In the genomic region with DNA sequence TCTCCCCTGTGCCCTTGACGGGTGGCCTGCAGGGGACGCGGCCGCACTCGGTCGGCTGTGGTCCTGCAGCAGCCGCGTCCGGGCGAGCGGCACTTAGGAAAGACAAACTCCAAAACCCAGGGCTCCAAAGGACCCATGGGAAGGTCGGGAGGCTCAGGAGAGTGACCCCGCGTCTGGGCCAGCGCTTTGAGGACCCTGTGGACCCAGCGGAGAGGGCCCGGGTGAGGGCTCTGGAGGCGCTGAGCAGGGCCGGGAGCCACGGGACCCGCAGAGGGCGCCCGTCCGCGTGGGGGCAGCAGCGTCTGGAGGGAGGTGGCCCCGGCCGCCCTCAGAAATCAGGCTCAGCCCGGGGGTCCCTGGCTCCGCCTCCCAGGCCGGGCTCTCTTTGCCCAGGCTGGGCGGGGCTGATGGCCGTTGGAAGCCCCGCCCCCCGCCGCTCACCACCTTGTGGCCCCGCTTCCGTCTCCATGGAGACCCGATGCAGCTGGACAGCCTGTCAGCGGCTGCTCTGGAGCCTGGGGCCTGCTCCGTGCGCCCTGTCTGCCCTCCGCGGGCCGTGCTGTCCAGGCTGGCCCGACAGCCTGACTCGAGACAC, we compare ENCODE assay signal across 9 cellular contexts. TPM values are rescaled to one million over a fixed set of nuclear protein-coding genes. Genes with fewer than 3 reads are reported as not detected.
DNase-seq lines count a peak whose midpoint lies in the region; ATAC-seq, FAIRE-seq and TF ChIP-seq lines count a peak whose summit lies in the region.
"Had no signal": no experiment of that assay in that cellular context is flagged by ENCODE, and none has a peak within 500 bp of the region (broad histone marks: within the 10 kb centered on the region; RNA-seq: fewer than 3 reads in every experiment).

No MANE protein-coding gene starts in this region.

- H3K4me3 ChIP-seq in HUES48 (ENCODE audit: low read depth, low read length), result peak overlapping the region; percentile 56
- no peak overlapping the region for H3K4me3 ChIP-seq in bronchial epithelial cell (ENCODE audit: low read depth, low read length)
- H3K4me3 ChIP-seq in left lung, result peak overlapping the region in 1 of 2 donors; percentile 17

- intact Hi-C loops in left lung (cut with DNase I), result loop anchor here in 1 of 2 donors (10.0 kb wide), 1 partner anchor 109 kb away; no protein-coding TSS in a partner anchor

- H3K9me3 ChIP-seq in HUES48 (ENCODE audit: control insufficient read depth, insufficient read depth, low read length), result no peaks in the 10 kb centered on the region
- H3K9me3 ChIP-seq in left lung, result no peaks in the 10 kb centered on the region

- H3K36me3 ChIP-seq in HUES48 (ENCODE audit: control insufficient read depth, insufficient read depth, low read length) (no peaks in the 10 kb centered on the region), bronchial epithelial cell (ENCODE audit: control insufficient read depth, insufficient read depth, low read length) (no peaks in the 10 kb centered on the region), left lung (no peaks in the 10 kb centered on the region)

- TF ChIP-seq CTCF in bronchial epithelial cell (IDR thresholded peaks at IDR 0.05; ENCODE audit: insufficient read depth, low read length, severe bottlenecking) (peak; percentile 30), left lung (IDR thresholded peaks at IDR 0.05) (no peak)

- ATAC-seq in left lung, result peak; percentile 81

- H3K9ac ChIP-seq in HUES48 (ENCODE audit: low read depth, low read length), result no peak overlapping the region

- H3K27me3 ChIP-seq in HUES48 (ENCODE audit: control insufficient read depth, insufficient read depth, low read length), result peaks cover 17% of the 10 kb centered on the region
- H3K27me3 ChIP-seq in bronchial epithelial cell (ENCODE audit: control insufficient read depth, insufficient read depth, low read length), result no peaks in the 10 kb centered on the region
- peaks cover 0 to 20% of the 10 kb centered on the region in 2 donors for H3K27me3 ChIP-seq in left lung

- H3K27ac ChIP-seq in HUES48 (ENCODE audit: low read depth, low read length) (no peak overlapping the region), left lung (no peak overlapping the region)
- H3K27ac ChIP-seq: epithelial cell of prostate had no signal

- no peak for FAIRE-seq in bronchial epithelial cell (lab: Jason Lieb, UNC)

- DNase-seq in EH (ENCODE audit: low read depth) (peak; percentile 65), bronchial epithelial cell (ENCODE audit: low read depth) (no peak), left lung (no peak), epidermal melanocyte (ENCODE audit: insufficient read length, low spot score) (no peak), NCI-H1092 (lab: John Stamatoyannopoulos, UW) (no peak), NCI-H1694 treated with DMSO at 0.1 percent for 48 hours (lab: John Stamatoyannopoulos, UW) (no peak), T1000 (lab: John Stamatoyannopoulos, UW) (no peak)

- H3K4me1 ChIP-seq in HUES48 (ENCODE audit: control insufficient read depth, insufficient read depth, low read length) (no peaks in the 10 kb centered on the region), left lung (peaks cover 0 to 7% of the 10 kb centered on the region in 2 donors)

RNA-seq across cellular contexts. Expression of a gene that starts 34.6 kb away (rescaled TPM):
- total RNA-seq in bronchial epithelial cell, result 2,605 and 2,954 TPM in 2 replicates
- total RNA-seq in left lung, result 1,000 to 10,000 TPM; 1,223 to 1,263 TPM
